Comparison of ENCODE assay signal across 8 cellular contexts in the genomic region with DNA sequence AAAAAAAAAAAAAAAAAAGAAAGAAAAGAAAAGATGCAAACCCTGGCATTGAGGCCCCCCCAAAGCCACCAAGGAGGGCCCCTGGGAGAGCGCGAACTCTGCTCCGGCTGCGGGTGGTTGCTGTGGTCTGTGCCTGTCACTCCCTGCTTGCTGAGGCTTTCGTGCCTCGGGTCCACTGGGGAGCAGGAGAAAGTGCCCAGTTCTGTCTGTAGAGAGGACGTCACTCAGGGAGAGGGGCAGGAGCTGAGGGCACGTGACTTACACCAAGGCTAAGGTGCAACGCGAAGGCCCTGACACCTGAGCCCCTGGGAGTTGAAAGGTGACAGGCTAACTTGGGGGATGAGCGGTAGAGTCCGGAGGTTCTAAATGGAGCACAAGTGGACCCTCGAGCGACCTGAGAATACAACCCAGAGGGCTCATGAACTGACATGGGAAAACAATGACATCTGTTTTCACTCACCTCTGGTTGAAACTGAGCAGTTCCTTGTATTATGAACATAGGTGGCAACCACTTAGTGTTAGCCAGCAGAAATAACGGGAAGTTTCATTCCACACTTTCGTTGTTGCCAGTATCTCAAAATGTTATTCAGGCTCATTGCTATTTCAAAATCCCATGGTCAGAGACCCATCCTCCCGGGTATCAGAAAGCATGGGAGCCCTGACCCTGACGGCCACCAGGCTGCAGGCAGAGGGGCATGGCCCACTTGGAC.
A peak's percentile ranks its signal among the peaks of the same experiment; 100 is the strongest.
DNase-seq lines count a peak whose midpoint lies in the region; ATAC-seq and TF ChIP-seq lines count a peak whose summit lies in the region.

No MANE protein-coding gene starts in this region.

- DNase-seq in activated naive CD4-positive, alpha-beta T cell treated with anti-CD3 and anti-CD28 coated beads, Interleukin-2, amount 10 ng/mL, durations not matched to agents 7 days and 5 days, result no peak
- DNase-seq in activated naive CD4-positive, alpha-beta T cell treated with anti-CD3 and anti-CD28 coated beads, Interleukin-2, amount 50 U/mL, for 16 hours, result no peak
- no peak for DNase-seq in activated T-helper 2 cell treated with anti-CD3 and anti-CD28 coated beads, Interferon-gamma antibody, Interleukin-2, Interleukin-4, amounts not matched to agents 10 μg/mL and 5 μg/mL and 100 μg/mL, durations not matched to agents 14 hours and 24 hours and 36 hours (ENCODE audit: low spot score)
- DNase-seq in osteoblast (ENCODE audit: insufficient read length, low spot score, missing footprints) (no peak), SW 1271 (lab: John Stamatoyannopoulos, UW) (no peak), globus pallidus (ENCODE audit: low spot score) (no peak), ACHN (no peak)

- H3K9me3 Mint-ChIP-seq in activated naive CD4-positive, alpha-beta T cell treated with anti-CD3 and anti-CD28 coated beads, Interleukin-2, amount 10 ng/mL, durations not matched to agents 7 days and 5 days, result no peaks in the 10 kb centered on the region
- no peaks in the 10 kb centered on the region for H3K9me3 Mint-ChIP-seq in activated T-helper 2 cell treated with anti-CD3 and anti-CD28 coated beads, Interferon-gamma antibody, Interleukin-2, Interleukin-4, amounts not matched to agents 10 μg/mL and 5 μg/mL and 100 μg/mL, durations not matched to agents 14 hours and 24 hours and 36 hours

- H3K36me3 ChIP-seq in osteoblast (ENCODE audit: insufficient read depth, low read length), result no peaks in the 10 kb centered on the region

- peaks cover 13% of the 10 kb centered on the region for H3K4me1 ChIP-seq in osteoblast (ENCODE audit: insufficient read depth, low read length)

- H3K36me3 Mint-ChIP-seq in activated naive CD4-positive, alpha-beta T cell treated with anti-CD3 and anti-CD28 coated beads, Interleukin-2, amount 10 ng/mL, durations not matched to agents 7 days and 5 days, result no peaks in the 10 kb centered on the region
- H3K36me3 Mint-ChIP-seq in activated T-helper 2 cell treated with anti-CD3 and anti-CD28 coated beads, Interferon-gamma antibody, Interleukin-2, Interleukin-4, amounts not matched to agents 10 μg/mL and 5 μg/mL and 100 μg/mL, durations not matched to agents 14 hours and 24 hours and 36 hours (ENCODE audit: low read depth), result peaks cover 4% of the 10 kb centered on the region

- peak overlapping the region; percentile 74 for H3K4me2 ChIP-seq in osteoblast (ENCODE audit: insufficient read depth, low read length)

- H3K27ac ChIP-seq in osteoblast (ENCODE audit: low read depth, low read length), result peak overlapping the region; percentile 40

- no peaks in the 10 kb centered on the region for H3K9me3 ChIP-seq in osteoblast (ENCODE audit: low read depth, low read length)

- H3K79me2 ChIP-seq in osteoblast (ENCODE audit: insufficient read depth, low read length), result no peaks in the 10 kb centered on the region

- H3K27me3 Mint-ChIP-seq in activated naive CD4-positive, alpha-beta T cell treated with anti-CD3 and anti-CD28 coated beads, Interleukin-2, amount 10 ng/mL, durations not matched to agents 7 days and 5 days, result peaks cover 5% of the 10 kb centered on the region
- no peaks in the 10 kb centered on the region for H3K27me3 Mint-ChIP-seq in activated T-helper 2 cell treated with anti-CD3 and anti-CD28 coated beads, Interferon-gamma antibody, Interleukin-2, Interleukin-4, amounts not matched to agents 10 μg/mL and 5 μg/mL and 100 μg/mL, durations not matched to agents 14 hours and 24 hours and 36 hours (ENCODE audit: low read depth)

- no peaks in the 10 kb centered on the region for H4K20me1 ChIP-seq in osteoblast (ENCODE audit: insufficient read depth, low read length)

- ATAC-seq in HG03139 (IDR thresholded peaks at IDR 0.05; ENCODE audit: unreplicated experiment), result peak; percentile 22

- peak overlapping the region; percentile 65 for H2AFZ ChIP-seq in osteoblast (ENCODE audit: low read length)

- peaks cover 8% of the 10 kb centered on the region for H3K27me3 ChIP-seq in osteoblast (ENCODE audit: insufficient read depth, low read length)

- TF ChIP-seq CTCF in osteoblast (IDR thresholded peaks at IDR 0.05; ENCODE audit: extremely low read depth, low read depth, low read length), result no peak

- in situ Hi-C loops in ACHN (cut with HindIII; ENCODE audit: low pct_ligation_motif_present, low pct_unique_long_range_greater_than_20kb, low sequenced_read_pairs), result no loop called here

- peak overlapping the region; percentile 93 for H3K27ac Mint-ChIP-seq in activated naive CD4-positive, alpha-beta T cell treated with anti-CD3 and anti-CD28 coated beads, Interleukin-2, amount 10 ng/mL, durations not matched to agents 7 days and 5 days
- peak overlapping the region; percentile 96 for H3K27ac Mint-ChIP-seq in activated T-helper 2 cell treated with anti-CD3 and anti-CD28 coated beads, Interferon-gamma antibody, Interleukin-2, Interleukin-4, amounts not matched to agents 10 μg/mL and 5 μg/mL and 100 μg/mL, durations not matched to agents 14 hours and 24 hours and 36 hours

- peak overlapping the region; percentile 55 for H3K4me3 ChIP-seq in osteoblast (ENCODE audit: insufficient read depth, low read length)

- intact Hi-C loops in activated T-helper 2 cell treated with anti-CD3 and anti-CD28 coated beads, Interferon-gamma antibody, Interleukin-2, Interleukin-4, amounts not matched to agents 10 μg/mL and 5 μg/mL and 100 μg/mL, durations not matched to agents 14 hours and 24 hours and 36 hours (cut with micrococcal nuclease), result loop anchor here (1.0 to 10.0 kb wide), 6 partner anchors 15 to 557 kb away; no protein-coding TSS in a partner anchor

- CTCF ChIA-PET in activated naive CD4-positive, alpha-beta T cell treated with anti-CD3 and anti-CD28 coated beads, Interleukin-2, amount 10 ng/mL, durations not matched to agents 7 days and 5 days (lab: Charles Lee), result interaction anchor here (1.0 to 11.8 kb wide), 2 partner anchors 44 to 45 kb away, joined by 3 to 328 read pairs; no protein-coding TSS in a partner anchor

- peaks cover 81% of the 10 kb centered on the region for H3K4me1 Mint-ChIP-seq in activated naive CD4-positive, alpha-beta T cell treated with anti-CD3 and anti-CD28 coated beads, Interleukin-2, amount 10 ng/mL, durations not matched to agents 7 days and 5 days
- H3K4me1 Mint-ChIP-seq in activated T-helper 2 cell treated with anti-CD3 and anti-CD28 coated beads, Interferon-gamma antibody, Interleukin-2, Interleukin-4, amounts not matched to agents 10 μg/mL and 5 μg/mL and 100 μg/mL, durations not matched to agents 14 hours and 24 hours and 36 hours (ENCODE audit: low read depth), result peaks cover 62% of the 10 kb centered on the region

- peak overlapping the region; percentile 19 for H3K4me3 Mint-ChIP-seq in activated naive CD4-positive, alpha-beta T cell treated with anti-CD3 and anti-CD28 coated beads, Interleukin-2, amount 10 ng/mL, durations not matched to agents 7 days and 5 days
- H3K4me3 Mint-ChIP-seq in activated T-helper 2 cell treated with anti-CD3 and anti-CD28 coated beads, Interferon-gamma antibody, Interleukin-2, Interleukin-4, amounts not matched to agents 10 μg/mL and 5 μg/mL and 100 μg/mL, durations not matched to agents 14 hours and 24 hours and 36 hours (ENCODE audit: low read depth), result peak overlapping the region; percentile 46
